Comparison of ENCODE assay signal across 15 cellular contexts in genomic region chr15:64284037-64284436, GRCh38.
DNase-seq lines count a peak whose midpoint lies in the region; ATAC-seq lines count a peak whose summit lies in the region.
"Had no signal": no experiment of that assay in that cellular context is flagged by ENCODE, and none has a peak within 500 bp of the region (broad histone marks: within the 10 kb centered on the region; RNA-seq: fewer than 3 reads in every experiment).

No MANE protein-coding gene starts in this region.

- H3K27me3 ChIP-seq in adipocyte (replicated peaks; ENCODE audit: control insufficient read depth, insufficient read depth, low read length) (no peaks in the 10 kb centered on the region), right cardiac atrium (ENCODE audit: control insufficient read depth, insufficient read depth) (no peaks in the 10 kb centered on the region)
- H3K27me3 ChIP-seq: hepatocyte had no signal

- peaks cover 3% of the 10 kb centered on the region for H3K36me3 ChIP-seq in adipocyte (ENCODE audit: control insufficient read depth, insufficient read depth, low read length, severe bottlenecking)

- WGBS in right cardiac atrium: 45% methylated on average over 1 of the region's 1 CpG

- peak; percentile 38 to 44 for ATAC-seq in right cardiac atrium
- ATAC-seq in GM19455 (IDR thresholded peaks at IDR 0.05; ENCODE audit: unreplicated experiment): no peak
- ATAC-seq in GM21786 (IDR thresholded peaks at IDR 0.05; ENCODE audit: unreplicated experiment): no peak
- ATAC-seq: stimulated activated effector memory CD8-positive, alpha-beta T cell treated with anti-CD3 and anti-CD28 coated beads, Interleukin-12 subunit alpha, Interleukin-12 subunit beta, amount 100 ng/mL, for 72 hours; WTC11 had no signal

- in situ Hi-C loops in KBM-7 (cut with MboI; ENCODE audit: low pct_unique_long_range_greater_than_20kb, low sequenced_read_pairs): no loop called here

- peak overlapping the region; percentile 43 for H3K4me3 ChIP-seq in adipocyte (ENCODE audit: low read length)
- H3K4me3 ChIP-seq in right cardiac atrium (ENCODE audit: low read length): no peak overlapping the region
- H3K4me3 ChIP-seq: hepatocyte had no signal

- intact Hi-C loops in right cardiac atrium (cut with DNase I): no loop called here

- peak; percentile 23 for DNase-seq in AG08395 (ENCODE audit: low spot score)
- peak; percentile 75 for DNase-seq in KBM-7
- peak; percentile 69 for DNase-seq in adipocyte (ENCODE audit: low read depth)
- no peak for DNase-seq in right cardiac atrium
- DNase-seq in NCI-H1930 (lab: John Stamatoyannopoulos, UW): no peak
- no peak for DNase-seq in activated CD8-positive, alpha-beta memory T cell treated with anti-CD3 and anti-CD28 coated beads, Interleukin-2, amount 50 U/mL, for 4 hours
- DNase-seq: activated T-cell treated with anti-CD3 and anti-CD28 coated beads, Interleukin-2, amount 50 U/mL, for 1 hour; caudate nucleus; CD4-positive, alpha-beta memory T cell; NCI-H146 had no signal

- H3K27ac ChIP-seq in right cardiac atrium (ENCODE audit: low read length): no peak overlapping the region
- H3K27ac ChIP-seq: hepatocyte had no signal

- H3K9ac ChIP-seq in adipocyte (ENCODE audit: low read length): peak overlapping the region; percentile 54

- H3K4me1 ChIP-seq in adipocyte (ENCODE audit: control insufficient read depth, insufficient read depth, low read length) (peaks cover 28% of the 10 kb centered on the region), right cardiac atrium (ENCODE audit: control insufficient read depth, insufficient read depth, low read length) (peaks cover 1% of the 10 kb centered on the region)

- H3K9me3 ChIP-seq in adipocyte (ENCODE audit: control insufficient read depth, low read length) (no peaks in the 10 kb centered on the region), right cardiac atrium (ENCODE audit: control insufficient read depth, low read length) (no peaks in the 10 kb centered on the region)

Comparison
In these comparisons a context has a peak if more than half of its experiments do, and no peak if none do; other contexts are left out.
1. DNase-seq: peak in AG08395 (single experiment), KBM-7 (single experiment) and adipocyte (single experiment); none in right cardiac atrium (0 of 3), NCI-H1930 (0 of 2) and activated CD8-positive, alpha-beta memory T cell treated with anti-CD3 and anti-CD28 coated beads, Interleukin-2, amount 50 U/mL, for 4 hours (single experiment).
2. ATAC-seq: peak in right cardiac atrium (2 of 2); none in GM19455 (single experiment) and GM21786 (single experiment).